ENCODE assay signal across 18 cellular contexts in the genomic region with DNA sequence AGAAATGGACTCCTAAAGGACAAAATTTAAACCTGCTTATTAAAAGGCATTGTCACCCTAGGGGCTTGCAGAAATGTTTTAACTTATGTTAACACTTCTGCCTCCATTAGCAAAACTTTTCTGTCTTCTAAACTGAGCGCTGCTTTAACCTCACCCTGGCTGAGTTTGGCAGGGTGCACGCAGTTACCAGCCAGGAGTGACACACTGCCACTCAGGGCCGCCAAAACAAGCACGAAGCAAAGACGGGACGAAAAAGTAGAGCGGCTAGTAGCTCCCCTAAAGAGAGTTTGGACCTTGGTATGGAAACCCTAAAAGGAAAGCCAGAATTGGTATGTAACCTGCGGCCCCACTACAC. TPM values are rescaled to one million over a fixed set of nuclear protein-coding genes. Genes with fewer than 3 reads are reported as not detected.
DNase-seq lines count a peak whose midpoint lies in the region; ATAC-seq, FAIRE-seq and TF ChIP-seq lines count a peak whose summit lies in the region.
"Had no signal": no experiment of that assay in that cellular context is flagged by ENCODE, and none has a peak within 500 bp of the region (broad histone marks: within the 10 kb centered on the region; RNA-seq: fewer than 3 reads in every experiment).

No MANE protein-coding gene starts in this region.

- TF ChIP-seq RAD21 in HCT116 (IDR thresholded peaks at IDR 0.05; ENCODE audit: low read depth) = no peak

- BruUV-seq in HCT116 (replicated peaks; lab: Mats Ljungman, UMichigan) = no TSS peak

- H3K9me3 ChIP-seq in HCT116 (ENCODE audit: control insufficient read depth in 1 of 2, insufficient read depth in 1 of 2, low read depth in 1 of 2, low read length in 2 of 2) (no peaks in the 10 kb centered on the region), RWPE2 (ENCODE audit: severe bottlenecking) (no peaks in the 10 kb centered on the region), keratinocyte (ENCODE audit: control insufficient read depth, low read depth, low read length) (peaks cover 2% of the 10 kb centered on the region), skeletal muscle satellite cell (replicated peaks; ENCODE audit: low read length) (peaks cover 6% of the 10 kb centered on the region)

- H3K4me1 ChIP-seq in HCT116 (ENCODE audit: control insufficient read depth in 1 of 2, insufficient read depth in 2 of 2, low read length in 2 of 2) (peaks cover 8 to 44% of the 10 kb centered on the region in 2 experiments; a peak in 3 of 4 replicates), RWPE2 (ENCODE audit: insufficient read depth, poor library complexity, severe bottlenecking) (peaks cover 21% of the 10 kb centered on the region), keratinocyte (ENCODE audit: control insufficient read depth, extremely low read depth, insufficient read depth, low read length) (peaks cover 36% of the 10 kb centered on the region), skeletal muscle satellite cell (ENCODE audit: control insufficient read depth, insufficient read depth, low read length) (peaks cover 26% of the 10 kb centered on the region)

- H3K79me2 ChIP-seq in HCT116 (ENCODE audit: insufficient read depth, low read length) = peaks cover 52% of the 10 kb centered on the region
- H3K79me2 ChIP-seq in keratinocyte (ENCODE audit: control insufficient read depth, insufficient read depth, low read length) = peaks cover 33% of the 10 kb centered on the region

- no peak for DNase-seq in HCT116 (ENCODE audit: low read depth, low spot score)
- DNase-seq in RWPE2 (ENCODE audit: low spot score) = no peak
- no peak for DNase-seq in keratinocyte (ENCODE audit: low read depth, low spot score)
- DNase-seq in erythroblast (lab: John Stamatoyannopoulos, UW) = no peak
- no peak for DNase-seq in dorsolateral prefrontal cortex
- DNase-seq in NCI-H1930 (lab: John Stamatoyannopoulos, UW) = no peak
- DNase-seq: CD4-positive, alpha-beta memory T cell; DMS79; MV-4-11; NCI-H1417; NCI-H187 treated with DMSO at 0.1 percent for 48 hours; NCI-H2171; NCI-H446; NCI-H69; OCI-M1 had no signal

- RAD21 ChIA-PET in HCT116 (lab: Charles Lee; ENCODE audit: low non-redundant PET in 1 of 2, low total read pairs in 2 of 2, uncharacterized antibody in 2 of 2, unreplicated experiment in 2 of 2) = no interaction called here

- H3K27ac ChIP-seq in HCT116 (ENCODE audit: low read depth, low read length) (peak overlapping the region; percentile 70), RWPE2 (ENCODE audit: poor library complexity, severe bottlenecking) (peak overlapping the region; percentile 99), keratinocyte (ENCODE audit: control insufficient read depth, insufficient read depth, low read length) (peak overlapping the region; percentile 80), dorsolateral prefrontal cortex (no peak overlapping the region)
- H3K27ac ChIP-seq: HL-60 had no signal

- TF ChIP-seq CTCF in HCT116 (IDR thresholded peaks at IDR 0.05 in 2 of 3, conservative IDR thresholded peaks at IDR 0.05 in 1 of 3; ENCODE audit: borderline replicate concordance in 1 of 3, insufficient read depth in 1 of 3, low read depth in 2 of 3, low read length in 2 of 3) = no peak
- no peak for TF ChIP-seq CTCF in RWPE2 (IDR thresholded peaks at IDR 0.05; ENCODE audit: poor library complexity, severe bottlenecking)
- no peak for TF ChIP-seq CTCF in keratinocyte (optimal IDR thresholded peaks at IDR 0.05 in 1 of 3, IDR thresholded peaks at IDR 0.05 in 1 of 3, conservative IDR thresholded peaks at IDR 0.05 in 1 of 3; ENCODE audit: extremely low read depth in 1 of 3, insufficient read depth in 2 of 3, low read length in 3 of 3)
- TF ChIP-seq CTCF in dorsolateral prefrontal cortex (IDR thresholded peaks at IDR 0.05 in 54 of 56, conservative IDR thresholded peaks at IDR 0.05 in 2 of 56; ENCODE audit: low read depth in 1 of 56, partially characterized antibody in 56 of 56) = no peak

- H4K20me1 ChIP-seq in HCT116 (ENCODE audit: insufficient read depth) = no peaks in the 10 kb centered on the region
- no peaks in the 10 kb centered on the region for H4K20me1 ChIP-seq in keratinocyte (ENCODE audit: control insufficient read depth, extremely low read depth, insufficient read depth, low read length)

- peaks cover 11 to 31% of the 10 kb centered on the region in 2 experiments; a peak in 3 of 4 replicates for H3K36me3 ChIP-seq in HCT116 (ENCODE audit: control insufficient read depth in 1 of 2, insufficient read depth in 2 of 2, low read length in 2 of 2)
- peaks cover 42% of the 10 kb centered on the region for H3K36me3 ChIP-seq in RWPE2 (ENCODE audit: low read depth)
- peaks cover 24 to 46% of the 10 kb centered on the region in 2 experiments for H3K36me3 ChIP-seq in keratinocyte (ENCODE audit: control insufficient read depth in 2 of 2, extremely low read depth in 1 of 2, insufficient read depth in 2 of 2, low read length in 2 of 2)
- H3K36me3 ChIP-seq in skeletal muscle satellite cell (ENCODE audit: insufficient read depth, low read length) = peaks cover 64% of the 10 kb centered on the region

- peak overlapping the region in 1 of 2 experiments; percentile 20; a peak in 1 of 4 replicates for H3K4me3 ChIP-seq in HCT116 (replicated peaks in 1 of 2; ENCODE audit: low read depth in 1 of 2, low read length in 2 of 2)
- no peak overlapping the region for H3K4me3 ChIP-seq in RWPE2 (ENCODE audit: severe bottlenecking)
- H3K4me3 ChIP-seq in keratinocyte (ENCODE audit: control insufficient read depth in 2 of 3, extremely low read depth in 1 of 3, insufficient read depth in 2 of 3, low read depth in 1 of 3, low read length in 3 of 3) = peak overlapping the region in 2 of 3 experiments; percentile 32 to 38
- H3K4me3 ChIP-seq in skeletal muscle satellite cell (ENCODE audit: low read length) = peak overlapping the region; percentile 43
- H3K4me3 ChIP-seq in dorsolateral prefrontal cortex = no peak overlapping the region

- no peaks in the 10 kb centered on the region for H3K9me2 ChIP-seq in HCT116 (ENCODE audit: insufficient read depth)

- H3K9me1 ChIP-seq in keratinocyte (ENCODE audit: control insufficient read depth, extremely low read depth, insufficient read depth, low read length) = no peaks in the 10 kb centered on the region

- POLR2A ChIA-PET in HCT116 (lab: Charles Lee) = interaction anchor here (1.3 kb wide), 1 partner anchor 17 kb away, joined by 3 read pairs; no protein-coding TSS in a partner anchor

- peak; percentile 20 for FAIRE-seq in keratinocyte (lab: Jason Lieb, UNC)
- FAIRE-seq: D721Med had no signal

- H3K27me3 ChIP-seq in HCT116 (ENCODE audit: insufficient read depth, low read length) = no peaks in the 10 kb centered on the region
- no peaks in the 10 kb centered on the region for H3K27me3 ChIP-seq in RWPE2 (ENCODE audit: insufficient read depth, poor library complexity, severe bottlenecking)
- H3K27me3 ChIP-seq in keratinocyte (ENCODE audit: control insufficient read depth, extremely low read depth, insufficient read depth, low read length) = no peaks in the 10 kb centered on the region
- H3K27me3 ChIP-seq in skeletal muscle satellite cell (ENCODE audit: control insufficient read depth, insufficient read depth, low read length) = no peaks in the 10 kb centered on the region
- no peaks in the 10 kb centered on the region for H3K27me3 ChIP-seq in dorsolateral prefrontal cortex

- ATAC-seq in HCT116 (no peak), RWPE2 (ENCODE audit: low read depth) (no peak)

- intact Hi-C loops in HCT116 (cut with micrococcal nuclease) = no loop called here
- intact Hi-C loops in dorsolateral prefrontal cortex (cut with DNase I) = no loop called here

- dilution Hi-C loops in keratinocyte (cut with MboI; ENCODE audit: extremely low pct_ligation_motif_present, low sequenced_read_pairs) = no loop called here

- H2AFZ ChIP-seq in HCT116 (ENCODE audit: low read depth, low read length, poor library complexity, severe bottlenecking) (no peak overlapping the region), keratinocyte (ENCODE audit: control insufficient read depth, low read length) (no peak overlapping the region)

- peak overlapping the region; percentile 66 for H3K4me2 ChIP-seq in HCT116 (ENCODE audit: low read length)
- peak overlapping the region; percentile 56 for H3K4me2 ChIP-seq in keratinocyte (ENCODE audit: control insufficient read depth, extremely low read depth, insufficient read depth, low read depth, low read length)
- H3K4me2 ChIP-seq in skeletal muscle satellite cell (ENCODE audit: low read length) = peak overlapping the region; percentile 18

- peak overlapping the region; percentile 47 for H3K9ac ChIP-seq in HCT116 (ENCODE audit: low read length)
- peak overlapping the region; percentile 52 for H3K9ac ChIP-seq in keratinocyte (ENCODE audit: control insufficient read depth, extremely low read depth, insufficient read depth, low read length)
- peak overlapping the region; percentile 25 for H3K9ac ChIP-seq in skeletal muscle satellite cell (ENCODE audit: low read depth, low read length)

- CTCF ChIA-PET in HCT116 (lab: Charles Lee) = no interaction called here

- TF ChIP-seq POLR2A in HCT116 (IDR thresholded peaks at IDR 0.05; ENCODE audit: borderline replicate concordance, extremely low read depth, insufficient read depth, insufficient read length) (no peak), erythroblast (IDR thresholded peaks at IDR 0.05; ENCODE audit: low read length) (no peak)

RNA-seq across cellular contexts. Expression of gene UVSSA, which starts 23.8 kb away (rescaled TPM):
- total RNA-seq in HCT116 (2021; ENCODE audit: unreplicated experiment) (30.5 TPM), dorsolateral prefrontal cortex (10 to 100 TPM; 11.7 to 47.4 (median 23.2) TPM)
- 12.1 and 15.2 TPM in 2 replicates for polyA plus RNA-seq in HCT116 (2012)
- polyA plus RNA-seq in keratinocyte = 4.3 to 6.2 TPM (median 4.7 TPM) in 3 replicates
- polyA plus RNA-seq in keratinocyte (2011; ENCODE audit: low read depth) = 2.1 TPM
- polyA plus RNA-seq in keratinocyte (2011; cell fraction: cytosol; rRNA removed) = 2.9 and 4.5 TPM in 2 replicates
- polyA plus RNA-seq in keratinocyte (2011; cell fraction: nucleus; rRNA removed) = 22.8 and 31.7 TPM in 2 replicates
- polyA plus RNA-seq in keratinocyte (2012; ENCODE audit: low replicate concordance) = 5.5 and 6.2 TPM in 2 replicates
- 8.6 to 12.1 TPM (median 10.3 TPM) in 3 replicates for polyA minus RNA-seq in keratinocyte
- polyA minus RNA-seq in keratinocyte (2011; cell fraction: cytosol; rRNA and poly(A)+ RNA removed) = 6.7 TPM
- 15.9 and 20.5 TPM in 2 replicates for polyA minus RNA-seq in keratinocyte (2011; cell fraction: nucleus; rRNA and poly(A)+ RNA removed)
- 7.0 and 17.7 TPM in 2 replicates for total RNA-seq in skeletal muscle satellite cell (2012; rRNA removed)

RNA-seq across cellular contexts. Expression of gene MAEA, which starts 33.6 kb away (rescaled TPM):
- total RNA-seq in HCT116 (2021; ENCODE audit: unreplicated experiment) = 88.3 TPM
- polyA plus RNA-seq in HCT116 (2012) = 66.7 and 73.2 TPM in 2 replicates
- polyA plus RNA-seq in keratinocyte = 89.7 to 106 TPM (median 106 TPM) in 3 replicates
- polyA plus RNA-seq in keratinocyte (2011; ENCODE audit: low read depth) = 73.2 TPM
- polyA plus RNA-seq in keratinocyte (2011; cell fraction: cytosol; rRNA removed) = 61.8 and 93.8 TPM in 2 replicates
- polyA plus RNA-seq in keratinocyte (2011; cell fraction: nucleus; rRNA removed) = 139 and 153 TPM in 2 replicates
- polyA plus RNA-seq in keratinocyte (2012; ENCODE audit: low replicate concordance) = 47.3 and 90.6 TPM in 2 replicates
- 54.2 to 174 TPM (median 60.2 TPM) in 3 replicates for polyA minus RNA-seq in keratinocyte
- polyA minus RNA-seq in keratinocyte (2011; cell fraction: cytosol; rRNA and poly(A)+ RNA removed) = 148 TPM
- 90.4 and 91.3 TPM in 2 replicates for polyA minus RNA-seq in keratinocyte (2011; cell fraction: nucleus; rRNA and poly(A)+ RNA removed)
- total RNA-seq in skeletal muscle satellite cell (2012; rRNA removed) = 71.7 and 73.6 TPM in 2 replicates
- total RNA-seq in dorsolateral prefrontal cortex = 10 to 100 TPM; 49.4 to 93.0 (median 72.8) TPM

Comparison
In these comparisons a context has a peak if more than half of its experiments do, and no peak if none do; other contexts are left out.
1. H3K27ac ChIP-seq: peak in HCT116 (single experiment), RWPE2 (single experiment) and keratinocyte (single experiment); none in dorsolateral prefrontal cortex (0 of 59).
2. H3K4me3 ChIP-seq: peak in keratinocyte (2 of 3) and skeletal muscle satellite cell (single experiment); none in RWPE2 (single experiment) and dorsolateral prefrontal cortex (0 of 59).
3. Peak in every context shown above with its lines, with median percentiles within 50 percentile points of each other: H3K4me2 ChIP-seq and H3K9ac ChIP-seq.